ENCODE assay signal across 9 cellular contexts in genomic region chr2:72149556-72150156, GRCh38. TPM values are rescaled to one million over a fixed set of nuclear protein-coding genes. Genes with fewer than 3 reads are reported as not detected.
DNase-seq lines count a peak whose midpoint lies in the region; ATAC-seq and TF ChIP-seq lines count a peak whose summit lies in the region.
"Had no signal": no experiment of that assay in that cellular context is flagged by ENCODE, and none has a peak within 500 bp of the region (broad histone marks: within the 10 kb centered on the region; RNA-seq: fewer than 3 reads in every experiment).

No MANE protein-coding gene starts in this region.

- 1 to 2% (median 1%) methylated on average over 40 to 45 of the region's 45 CpGs for WGBS in psoas muscle, 3 donors

- CTCF ChIA-PET in activated CD4-positive, alpha-beta memory T cell treated with anti-CD3 and anti-CD28 coated beads for 36 hours (lab: Charles Lee) = interaction anchor here (0.6 to 3.7 kb wide), 24 partner anchors 9 to 767 kb away, joined by 3 to 68 read pairs (median 4); partner anchors contain the start of gene EMX1

- DNase-seq in NCI-H748 (lab: John Stamatoyannopoulos, UW; ENCODE audit: unreplicated experiment) (peak; percentile 66), NCI-H748 treated with DMSO at 0.1 percent for 48 hours (lab: John Stamatoyannopoulos, UW) (no peak), Right ventricle myocardium superior (peak; percentile 45), psoas muscle (no peak), NCI-H1694 (lab: John Stamatoyannopoulos, UW) (no peak), kidney glomerular epithelial cell (lab: John Stamatoyannopoulos, UW) (no peak)
- DNase-seq in activated CD4-positive, alpha-beta memory T cell treated with anti-CD3 and anti-CD28 coated beads for 36 hours = peak; percentile 19

- TF ChIP-seq CTCF in psoas muscle (IDR thresholded peaks at IDR 0.05) = no peak

- H3K4me1 ChIP-seq in psoas muscle = peaks cover 43% of the 10 kb centered on the region

- H3K27me3 Mint-ChIP-seq in activated CD4-positive, alpha-beta memory T cell treated with anti-CD3 and anti-CD28 coated beads for 36 hours = peaks cover 58% of the 10 kb centered on the region

- H3K27me3 ChIP-seq in psoas muscle (ENCODE audit: insufficient read depth in 3 of 3, low read length in 2 of 3) = peaks cover 0 to 57% (median 22%) of the 10 kb centered on the region in 3 donors

- H3K4me1 Mint-ChIP-seq in activated CD4-positive, alpha-beta memory T cell treated with anti-CD3 and anti-CD28 coated beads for 36 hours (ENCODE audit: low read depth) = peaks cover 37% of the 10 kb centered on the region

- ATAC-seq in Right ventricle myocardium superior (ENCODE audit: poor library complexity) = peak; percentile 13
- peak; percentile 6 to 34 (median 12) for ATAC-seq in psoas muscle
- no peak for ATAC-seq in GM21723 (IDR thresholded peaks at IDR 0.05; ENCODE audit: unreplicated experiment)

- no peak overlapping the region for H3K27ac Mint-ChIP-seq in activated CD4-positive, alpha-beta memory T cell treated with anti-CD3 and anti-CD28 coated beads for 36 hours

- H3K9me3 Mint-ChIP-seq in activated CD4-positive, alpha-beta memory T cell treated with anti-CD3 and anti-CD28 coated beads for 36 hours = no peaks in the 10 kb centered on the region

- no peaks in the 10 kb centered on the region for H3K36me3 ChIP-seq in psoas muscle (ENCODE audit: insufficient read depth in 1 of 2, low read depth in 1 of 2)

- no peak overlapping the region for H3K27ac ChIP-seq in psoas muscle
- H3K27ac ChIP-seq: C4-2B had no signal

- peak overlapping the region; percentile 62 for H3K4me3 Mint-ChIP-seq in activated CD4-positive, alpha-beta memory T cell treated with anti-CD3 and anti-CD28 coated beads for 36 hours

- POLR2A ChIA-PET in activated CD4-positive, alpha-beta memory T cell treated with anti-CD3 and anti-CD28 coated beads for 36 hours (lab: Charles Lee) = interaction anchor here (0.6 kb wide), 1 partner anchor 874 kb away, joined by 3 read pairs; no protein-coding TSS in a partner anchor

- peaks cover 1% of the 10 kb centered on the region for H3K36me3 Mint-ChIP-seq in activated CD4-positive, alpha-beta memory T cell treated with anti-CD3 and anti-CD28 coated beads for 36 hours

- no peaks in the 10 kb centered on the region for H3K9me3 ChIP-seq in psoas muscle

- intact Hi-C loops in activated CD4-positive, alpha-beta memory T cell treated with anti-CD3 and anti-CD28 coated beads for 36 hours (cut with micrococcal nuclease) = loop anchor here (1.0 to 10.0 kb wide), 6 partner anchors 225 to 768 kb away; partner anchors contain the start of gene EMX1
- intact Hi-C loops in Right ventricle myocardium superior (cut with DNase I) = loop anchor here (2.0 to 10.0 kb wide), 4 partner anchors 227 to 601 kb away; no protein-coding TSS in a partner anchor
- intact Hi-C loops in psoas muscle (cut with DNase I) = loop anchor here (2.0 to 10.0 kb wide), 8 partner anchors 225 to 602 kb away; no protein-coding TSS in a partner anchor

- peak overlapping the region; percentile 73 for H3K4me3 ChIP-seq in psoas muscle

RNA-seq across cellular contexts. Expression of gene CYP26B1, which starts 2.0 kb away (rescaled TPM):
- not detected for total RNA-seq in activated CD4-positive, alpha-beta memory T cell treated with anti-CD3 and anti-CD28 coated beads for 36 hours
- 4.4 TPM for total RNA-seq in Right ventricle myocardium superior
- total RNA-seq in psoas muscle = 1 to 10 TPM; 1.3 to 4.5 (median 2.7) TPM
- polyA plus RNA-seq in psoas muscle = 1 to 10 TPM in 1 of 3 donors, under 1 TPM in 2; 0.39 to 1.2 (median 0.87) TPM

Comparison
In these comparisons a context has a peak if more than half of its experiments do, and no peak if none do; other contexts are left out.
1. DNase-seq: peak in NCI-H748 (single experiment), activated CD4-positive, alpha-beta memory T cell treated with anti-CD3 and anti-CD28 coated beads for 36 hours (single experiment) and Right ventricle myocardium superior (single experiment); none in NCI-H748 treated with DMSO at 0.1 percent for 48 hours (single experiment), psoas muscle (0 of 2), NCI-H1694 (single experiment) and kidney glomerular epithelial cell (single experiment).